Comparison of ENCODE assay signal across 8 cellular contexts in genomic region chr19:48955308-48955958, GRCh38. TPM values are rescaled to one million over a fixed set of nuclear protein-coding genes. Genes with fewer than 3 reads are reported as not detected.
DNase-seq lines count a peak whose midpoint lies in the region; ATAC-seq and TF ChIP-seq lines count a peak whose summit lies in the region.

No MANE protein-coding gene starts in this region.

- DNase-seq in CD4-positive, alpha-beta T cell, result no peak
- no peak for DNase-seq in NB4 (ENCODE audit: low read depth)
- DNase-seq in NCI-H446 treated with DMSO at 0.1 percent for 48 hours (lab: John Stamatoyannopoulos, UW), result no peak
- DNase-seq in amniotic stem cell (lab: John Stamatoyannopoulos, UW), result no peak
- no peak for DNase-seq in HPDE6-E6E7 (ENCODE audit: extremely low spot score)

- H3K9ac ChIP-seq in endocrine pancreas (ENCODE audit: control insufficient read depth, insufficient read depth, low read length), result peak overlapping the region; percentile 98

- H3K9me3 Mint-ChIP-seq in CD4-positive, alpha-beta T cell, result no peaks in the 10 kb centered on the region

- intact Hi-C loops in CD4-positive, alpha-beta T cell (cut with DNase I, micrococcal nuclease), result loop anchor here in 1 of 2 experiments (1.0 kb wide), 1 partner anchor 10 kb away; the partner anchor contains the start of gene FTL

- H3K27me3 ChIP-seq in CD4-positive, alpha-beta T cell (ENCODE audit: control insufficient read depth, insufficient read depth, low read length), result no peaks in the 10 kb centered on the region
- H3K27me3 ChIP-seq in endocrine pancreas (ENCODE audit: control insufficient read depth, insufficient read depth, low read length) (no peaks in the 10 kb centered on the region), neutrophil (no peaks in the 10 kb centered on the region)

- H3K27me3 Mint-ChIP-seq in CD4-positive, alpha-beta T cell, result no peaks in the 10 kb centered on the region

- ATAC-seq in CD4-positive, alpha-beta T cell (ENCODE audit: poor library complexity), result no peak
- no peak for ATAC-seq in HG03432 (IDR thresholded peaks at IDR 0.05; ENCODE audit: unreplicated experiment)

- H3K9me3 ChIP-seq in CD4-positive, alpha-beta T cell (ENCODE audit: control insufficient read depth, low read length), result no peaks in the 10 kb centered on the region
- H3K9me3 ChIP-seq in endocrine pancreas (ENCODE audit: control insufficient read depth, low read length) (no peaks in the 10 kb centered on the region), neutrophil (no peaks in the 10 kb centered on the region)

- H3K36me3 ChIP-seq in endocrine pancreas (ENCODE audit: control insufficient read depth, insufficient read depth, low read length) (no peaks in the 10 kb centered on the region), neutrophil (no peaks in the 10 kb centered on the region)

- no peaks in the 10 kb centered on the region for H3K4me1 ChIP-seq in endocrine pancreas (ENCODE audit: control insufficient read depth, insufficient read depth, low read length)
- H3K4me1 ChIP-seq in neutrophil (ENCODE audit: control insufficient read depth in 1 of 2, insufficient read depth in 1 of 2, low read depth in 1 of 2, low read length in 1 of 2), result peaks cover 28 to 34% of the 10 kb centered on the region in 2 experiments

- peak overlapping the region; percentile 69 for H3K27ac ChIP-seq in CD4-positive, alpha-beta T cell (ENCODE audit: low read depth, low read length)
- peak overlapping the region; percentile 75 for H3K27ac ChIP-seq in neutrophil

- H3K4me3 Mint-ChIP-seq in CD4-positive, alpha-beta T cell, result peak overlapping the region; percentile 90

- TF ChIP-seq CTCF in CD4-positive, alpha-beta T cell (IDR thresholded peaks at IDR 0.05), result no peak
- TF ChIP-seq CTCF in NB4 (IDR thresholded peaks at IDR 0.05; ENCODE audit: low read depth, low read length) (no peak), neutrophil (IDR thresholded peaks at IDR 0.05) (no peak)

- H3K4me3 ChIP-seq in NB4 (ENCODE audit: low read depth, low read length) (peak overlapping the region; percentile 82), endocrine pancreas (ENCODE audit: control insufficient read depth, insufficient read depth, low read length) (peak overlapping the region; percentile 55), neutrophil (ENCODE audit: low read depth in 1 of 2, low read length in 1 of 2) (peak overlapping the region; percentile 75 to 88)

- CTCF ChIA-PET in CD4-positive, alpha-beta T cell (lab: Charles Lee), result interaction anchor here (0.6 to 1.7 kb wide), 3 partner anchors 15 to 302 kb away, joined by 3 to 5 read pairs (median 5); no protein-coding TSS in a partner anchor

- POLR2A ChIA-PET in CD4-positive, alpha-beta T cell (lab: Charles Lee), result interaction anchor here (1.6 to 3.3 kb wide), 2 partner anchors 10 to 38 kb away, joined by 4 to 38 read pairs; partner anchors contain the start of genes FTL and RUVBL2

- peak overlapping the region; percentile 72 for H3K27ac Mint-ChIP-seq in CD4-positive, alpha-beta T cell

- peaks cover 12% of the 10 kb centered on the region for H3K36me3 Mint-ChIP-seq in CD4-positive, alpha-beta T cell (ENCODE audit: low read depth)

- no peak for TF ChIP-seq POLR2A in NB4 (IDR thresholded peaks at IDR 0.05; ENCODE audit: extremely low read depth, insufficient read length)

- H3K4me1 Mint-ChIP-seq in CD4-positive, alpha-beta T cell (ENCODE audit: low read depth), result peaks cover 31% of the 10 kb centered on the region

RNA-seq across cellular contexts. Expression of gene BAX, which starts 0.8 kb away (rescaled TPM):
- 10 to 100 TPM; 52.9 to 60.4 TPM for total RNA-seq in CD4-positive, alpha-beta T cell

RNA-seq across cellular contexts. Expression of gene FTL, which starts 9.7 kb away (rescaled TPM):
- total RNA-seq in CD4-positive, alpha-beta T cell, result 100 to 1,000 TPM; 616 to 627 TPM

RNA-seq across cellular contexts. Expression of gene DHDH, which starts 21.9 kb away (rescaled TPM):
- total RNA-seq in CD4-positive, alpha-beta T cell, result 1 to 10 TPM; 1.1 to 1.8 TPM

RNA-seq across cellular contexts. Expression of gene GYS1, which starts 37.7 kb away (rescaled TPM):
- total RNA-seq in CD4-positive, alpha-beta T cell, result 10 to 100 TPM; 13.2 to 14.1 TPM

RNA-seq across cellular contexts. Expression of gene RUVBL2, which starts 38.3 kb away (rescaled TPM):
- total RNA-seq in CD4-positive, alpha-beta T cell, result 10 to 100 TPM; 10.7 to 12.3 TPM
